12 cellular contexts compared by ENCODE assay signal in genomic region chr15:74173545-74174215, GRCh38. TPM values are rescaled to one million over a fixed set of nuclear protein-coding genes. Genes with fewer than 3 reads are reported as not detected.
A peak's percentile ranks its signal among the peaks of the same experiment; 100 is the strongest.
DNase-seq lines count a peak whose midpoint lies in the region; ATAC-seq and TF ChIP-seq lines count a peak whose summit lies in the region.
"Had no signal": no experiment of that assay in that cellular context is flagged by ENCODE, and none has a peak within 500 bp of the region (broad histone marks: within the 10 kb centered on the region; RNA-seq: fewer than 3 reads in every experiment).

TSS of gene ISLR (plus strand) at chr15:74173710. CDS start at chr15:74174859, 1,149 bp downstream.

- H3K4me3 Mint-ChIP-seq in nephron, result peak within 1 kb of the TSS; percentile 60 to 76 (median 66)
- H3K4me3 Mint-ChIP-seq in activated CD8-positive, alpha-beta memory T cell treated with anti-CD3 and anti-CD28 coated beads, Interleukin-2, amount 10 ng/mL, durations not matched to agents 7 days and 5 days, result no peak within 1 kb of the TSS
- H3K4me3 Mint-ChIP-seq: effector memory CD8-positive, alpha-beta T cell; stimulated activated naive CD8-positive, alpha-beta T cell treated with anti-CD3 and anti-CD28 coated beads, Interleukin-15, amount 100 ng/mL, for 72 hours had no signal

- CTCF ChIA-PET in activated CD8-positive, alpha-beta memory T cell treated with anti-CD3 and anti-CD28 coated beads, Interleukin-2, amount 10 ng/mL, durations not matched to agents 7 days and 5 days (lab: Charles Lee), result no interaction called here

- H3K4me1 Mint-ChIP-seq in nephron, result peaks cover 84% of the 10 kb centered on the region
- H3K4me1 Mint-ChIP-seq in activated CD8-positive, alpha-beta memory T cell treated with anti-CD3 and anti-CD28 coated beads, Interleukin-2, amount 10 ng/mL, durations not matched to agents 7 days and 5 days, result no peaks in the 10 kb centered on the region
- H3K4me1 Mint-ChIP-seq: stimulated activated naive CD8-positive, alpha-beta T cell treated with anti-CD3 and anti-CD28 coated beads, Interleukin-15, amount 100 ng/mL, for 72 hours had no signal

- TF ChIP-seq CTCF in fibroblast of the aortic adventitia (IDR thresholded peaks at IDR 0.05; ENCODE audit: insufficient read depth, low read length) (no peak), nephron (IDR thresholded peaks at IDR 0.05; ENCODE audit: unreplicated experiment in 3 of 3) (no peak)

- H3K27me3 Mint-ChIP-seq in nephron (ENCODE audit: low read depth), result peaks cover 4% of the 10 kb centered on the region
- no peaks in the 10 kb centered on the region for H3K27me3 Mint-ChIP-seq in activated CD8-positive, alpha-beta memory T cell treated with anti-CD3 and anti-CD28 coated beads, Interleukin-2, amount 10 ng/mL, durations not matched to agents 7 days and 5 days
- H3K27me3 Mint-ChIP-seq: stimulated activated naive CD8-positive, alpha-beta T cell treated with anti-CD3 and anti-CD28 coated beads, Interleukin-15, amount 100 ng/mL, for 72 hours had no signal

- peak; percentile 21 for DNase-seq in activated CD4-positive, CD25-positive, alpha-beta regulatory T cell treated with anti-CD3 and anti-CD28 coated beads, Interleukin-2, amount 50 U/mL, for 72 hours
- DNase-seq in activated CD4-positive, CD25-positive, alpha-beta regulatory T cell (lab: John Stamatoyannopoulos, UW), result no peak
- DNase-seq in fibroblast of the aortic adventitia (ENCODE audit: low read depth) (peak; percentile 98), ureter (ENCODE audit: low spot score) (peak; percentile 55)
- DNase-seq in activated CD8-positive, alpha-beta memory T cell treated with anti-CD3 and anti-CD28 coated beads, Interleukin-2, amount 10 ng/mL, durations not matched to agents 7 days and 5 days, result no peak
- no peak for DNase-seq in stimulated activated naive CD4-positive, alpha-beta T cell (lab: John Stamatoyannopoulos, UW)
- DNase-seq: activated CD4-positive, alpha-beta T cell treated with anti-CD3 and anti-CD28 coated beads, Interleukin-2, amount 50 U/mL, for 48 hours; effector memory CD8-positive, alpha-beta T cell; stimulated activated naive CD8-positive, alpha-beta T cell treated with anti-CD3 and anti-CD28 coated beads, Interleukin-15, amount 100 ng/mL, for 72 hours had no signal

- no peaks in the 10 kb centered on the region for H3K9me3 Mint-ChIP-seq in nephron
- H3K9me3 Mint-ChIP-seq in activated CD8-positive, alpha-beta memory T cell treated with anti-CD3 and anti-CD28 coated beads, Interleukin-2, amount 10 ng/mL, durations not matched to agents 7 days and 5 days (ENCODE audit: low read depth), result no peaks in the 10 kb centered on the region
- H3K9me3 Mint-ChIP-seq: effector memory CD8-positive, alpha-beta T cell; stimulated activated naive CD8-positive, alpha-beta T cell treated with anti-CD3 and anti-CD28 coated beads, Interleukin-15, amount 100 ng/mL, for 72 hours had no signal

- H3K36me3 Mint-ChIP-seq in nephron (ENCODE audit: low read depth), result peaks cover 7% of the 10 kb centered on the region
- H3K36me3 Mint-ChIP-seq in activated CD8-positive, alpha-beta memory T cell treated with anti-CD3 and anti-CD28 coated beads, Interleukin-2, amount 10 ng/mL, durations not matched to agents 7 days and 5 days, result no peaks in the 10 kb centered on the region

- H3K4me3 ChIP-seq in fibroblast of the aortic adventitia (ENCODE audit: low read depth, low read length), result peak within 1 kb of the TSS; percentile 77

- no peak for ATAC-seq in activated CD8-positive, alpha-beta memory T cell treated with anti-CD3 and anti-CD28 coated beads, Interleukin-2, amount 10 ng/mL, durations not matched to agents 7 days and 5 days
- ATAC-seq in GM18858 (IDR thresholded peaks at IDR 0.05; ENCODE audit: unreplicated experiment), result no peak
- ATAC-seq: effector memory CD8-positive, alpha-beta T cell; stimulated activated naive CD8-positive, alpha-beta T cell treated with anti-CD3 and anti-CD28 coated beads, Interleukin-15, amount 100 ng/mL, for 72 hours had no signal

- H3K27ac Mint-ChIP-seq in nephron, result peak within 1 kb of the TSS; percentile 98 to 99 (median 98)
- H3K27ac Mint-ChIP-seq in activated CD8-positive, alpha-beta memory T cell treated with anti-CD3 and anti-CD28 coated beads, Interleukin-2, amount 10 ng/mL, durations not matched to agents 7 days and 5 days, result no peak within 1 kb of the TSS
- H3K27ac Mint-ChIP-seq: effector memory CD8-positive, alpha-beta T cell; progenitor cell of endocrine pancreas; stimulated activated naive CD8-positive, alpha-beta T cell treated with anti-CD3 and anti-CD28 coated beads, Interleukin-15, amount 100 ng/mL, for 72 hours had no signal

RNA-seq across cellular contexts. Expression of gene ISLR, which starts in this region (rescaled TPM):
- total RNA-seq in fibroblast of the aortic adventitia (ENCODE audit: low replicate concordance) (163 and 243 TPM in 2 replicates), ureter (37.4 TPM)
- not detected for total RNA-seq in activated CD8-positive, alpha-beta memory T cell treated with anti-CD3 and anti-CD28 coated beads, Interleukin-2, amount 10 ng/mL, durations not matched to agents 7 days and 5 days
- total RNA-seq: progenitor cell of endocrine pancreas had no signal

Comparison
In these comparisons a context has a peak if more than half of its experiments do, and no peak if none do; other contexts are left out.
1. RNA of gene ISLR (total RNA-seq): 163 to 243 TPM in fibroblast of the aortic adventitia and 37.4 TPM in ureter (single experiment); not detected in activated CD8-positive, alpha-beta memory T cell treated with anti-CD3 and anti-CD28 coated beads, Interleukin-2, amount 10 ng/mL, durations not matched to agents 7 days and 5 days; every median in the first group is over 10 times any median in the second.
2. DNase-seq: peak in activated CD4-positive, CD25-positive, alpha-beta regulatory T cell treated with anti-CD3 and anti-CD28 coated beads, Interleukin-2, amount 50 U/mL, for 72 hours (single experiment), fibroblast of the aortic adventitia (single experiment) and ureter (single experiment); none in activated CD4-positive, CD25-positive, alpha-beta regulatory T cell (0 of 4), activated CD8-positive, alpha-beta memory T cell treated with anti-CD3 and anti-CD28 coated beads, Interleukin-2, amount 10 ng/mL, durations not matched to agents 7 days and 5 days (single experiment) and stimulated activated naive CD4-positive, alpha-beta T cell (0 of 6).